In genomic region chr10:4081691-4082111, GRCh38 we compare ENCODE assay signal across 13 cellular contexts.
DNase-seq lines count a peak whose midpoint lies in the region; ATAC-seq, FAIRE-seq and TF ChIP-seq lines count a peak whose summit lies in the region.
"Had no signal": no experiment of that assay in that cellular context is flagged by ENCODE, and none has a peak within 500 bp of the region (broad histone marks: within the 10 kb centered on the region; RNA-seq: fewer than 3 reads in every experiment).

No MANE protein-coding gene starts in this region.

- 79% methylated on average over 5 of the region's 5 CpGs for WGBS in liver
- 16% methylated on average over 4 of the region's 5 CpGs for WGBS in HepG2 (ENCODE audit: low lambda C conversion rate)
- WGBS in gastroesophageal sphincter (ENCODE audit: low coverage in 1 of 2), 2 donors: 28 to 53% methylated on average over 4 to 5 of the region's 5 CpGs

- FAIRE-seq in HepG2 (lab: Jason Lieb, UNC): no peak

- no peaks in the 10 kb centered on the region for H3K79me2 ChIP-seq in HepG2 (ENCODE audit: insufficient read depth, low read length)

- TF ChIP-seq CTCF in liver (IDR thresholded peaks at IDR 0.05; ENCODE audit: low read depth, low read length, missing input control) (no peak), HepG2 (CRISPR knock-in tag; IDR thresholded peaks at IDR 0.05) (no peak), gastroesophageal sphincter (IDR thresholded peaks at IDR 0.05) (no peak), neutrophil (IDR thresholded peaks at IDR 0.05) (no peak), GM20000 (IDR thresholded peaks at IDR 0.05; ENCODE audit: extremely low read depth, missing control alignments) (no peak)

- H3K27me3 ChIP-seq in liver (ENCODE audit: control insufficient read depth in 4 of 4, insufficient read depth in 4 of 4, low read length in 3 of 4) (no peaks in the 10 kb centered on the region), HepG2 (ENCODE audit: control insufficient read depth in 1 of 2, insufficient read depth in 2 of 2, low read length in 2 of 2) (peaks cover 2 to 28% of the 10 kb centered on the region in 2 experiments; a peak in 3 of 5 replicates), gastroesophageal sphincter (no peaks in the 10 kb centered on the region), neutrophil (no peaks in the 10 kb centered on the region)

- H2AFZ ChIP-seq in HepG2 (ENCODE audit: low read length): no peak overlapping the region

- peaks cover 0 to 3% (median 0%) of the 10 kb centered on the region in 4 donors for H3K4me1 ChIP-seq in liver (ENCODE audit: control insufficient read depth in 4 of 4, insufficient read depth in 4 of 4, low read length in 3 of 4)
- H3K4me1 ChIP-seq in HepG2 (ENCODE audit: insufficient read depth, low read length): no peaks in the 10 kb centered on the region
- H3K4me1 ChIP-seq in gastroesophageal sphincter: peaks cover 6 to 35% (median 8%) of the 10 kb centered on the region in 3 donors
- H3K4me1 ChIP-seq in neutrophil (ENCODE audit: control insufficient read depth in 1 of 2, insufficient read depth in 1 of 2, low read depth in 1 of 2, low read length in 1 of 2): peaks cover 22 to 33% of the 10 kb centered on the region in 2 experiments

- peak in 1 of 2 donors; percentile 19 for TF ChIP-seq RAD21 in liver (IDR thresholded peaks at IDR 0.05)
- no peak for TF ChIP-seq RAD21 in HepG2 (CRISPR knock-in tag; IDR thresholded peaks at IDR 0.05)

- in situ Hi-C loops in HepG2 (cut with HindIII; ENCODE audit: extremely low pct_ligation_motif_present, low pct_unique_long_range_greater_than_20kb): no loop called here

- H3K4me3 ChIP-seq in liver (ENCODE audit: low read depth in 1 of 3, low read length in 3 of 3) (no peak overlapping the region), HepG2 (replicated peaks in 1 of 3; ENCODE audit: insufficient read depth in 1 of 3, low read depth in 2 of 3, low read length in 3 of 3) (no peak overlapping the region), gastroesophageal sphincter (no peak overlapping the region), neutrophil (ENCODE audit: low read depth in 1 of 2, low read length in 1 of 2) (no peak overlapping the region)

- no peak for TF ChIP-seq EP300 in HepG2 (IDR thresholded peaks at IDR 0.05; ENCODE audit: low read depth in 2 of 2, low read length in 2 of 2)
- TF ChIP-seq EP300 in HepG2 (CRISPR knock-in tag; IDR thresholded peaks at IDR 0.05; ENCODE audit: borderline replicate concordance): no peak
- no peak for TF ChIP-seq EP300 in gastroesophageal sphincter (IDR thresholded peaks at IDR 0.05)

- H3K4me2 ChIP-seq in HepG2 (ENCODE audit: low read depth, low read length): no peak overlapping the region

- CTCF ChIA-PET in HepG2 (lab: Yijun Ruan, JAX; ENCODE audit: low intra/inter-chr PET ratio, low total read pairs): no interaction called here

- no peak for DNase-seq in HepG2 (ENCODE audit: low spot score)
- DNase-seq in T1000 (lab: John Stamatoyannopoulos, UW): no peak
- no peak for DNase-seq in stimulated activated CD4-positive, alpha-beta T cell treated with anti-CD3 and anti-CD28 coated beads, Interleukin-2, amount 100 ng/mL, for 48 hours
- DNase-seq in GM20000 (ENCODE audit: low spot score): no peak
- no peak for DNase-seq in NOMO-1 treated with DMSO at 0.1 percent for 48 hours (lab: John Stamatoyannopoulos, UW; ENCODE audit: unreplicated experiment)
- DNase-seq: amniotic stem cell, erythroblast, GF-D8, NCI-H187 treated with DMSO at 0.1 percent for 48 hours, T-helper 2 cell had no signal

- TF ChIP-seq POLR2A in HepG2 (IDR thresholded peaks at IDR 0.05; ENCODE audit: insufficient read depth in 1 of 2, low read depth in 2 of 2, low read length in 2 of 2) (no peak), gastroesophageal sphincter (IDR thresholded peaks at IDR 0.05) (no peak)

- H3K9me3 ChIP-seq in liver (ENCODE audit: control insufficient read depth in 4 of 4, low read length in 3 of 4): no peaks in the 10 kb centered on the region
- H3K9me3 ChIP-seq in HepG2 (ENCODE audit: low read length): no peaks in the 10 kb centered on the region
- H3K9me3 ChIP-seq in gastroesophageal sphincter: no peaks in the 10 kb centered on the region
- no peaks in the 10 kb centered on the region for H3K9me3 ChIP-seq in neutrophil

- intact Hi-C loops in HepG2 (cut with micrococcal nuclease; ENCODE audit: unreplicated experiment): no loop called here

- H4K20me1 ChIP-seq in HepG2 (ENCODE audit: insufficient read depth, low read length): no peaks in the 10 kb centered on the region

- POLR2A ChIA-PET in HepG2 (lab: Yijun Ruan, JAX): no interaction called here

- ATAC-seq in HepG2 (no peak), gastroesophageal sphincter (peak; percentile 50)

- peak overlapping the region; percentile 39 to 52 for H3K27ac ChIP-seq in liver (ENCODE audit: low read depth in 1 of 2, low read length in 2 of 2)
- no peak overlapping the region for H3K27ac ChIP-seq in HepG2 (ENCODE audit: extremely low read length, insufficient read depth, low read length)
- peak overlapping the region in 3 of 4 donors; percentile 58 to 63 (median 60) for H3K27ac ChIP-seq in gastroesophageal sphincter
- peak overlapping the region; percentile 86 for H3K27ac ChIP-seq in neutrophil

- H3K36me3 ChIP-seq in liver (ENCODE audit: control insufficient read depth in 4 of 4, insufficient read depth in 3 of 4, low read depth in 1 of 4, low read length in 3 of 4) (no peaks in the 10 kb centered on the region), HepG2 (replicated peaks in 1 of 2; ENCODE audit: control insufficient read depth in 1 of 2, insufficient read depth in 2 of 2, low read length in 2 of 2) (no peaks in the 10 kb centered on the region), gastroesophageal sphincter (no peaks in the 10 kb centered on the region), neutrophil (no peaks in the 10 kb centered on the region)

- no peak overlapping the region for H3K9ac ChIP-seq in liver (ENCODE audit: low read depth in 1 of 2, low read length in 2 of 2)
- no peak overlapping the region for H3K9ac ChIP-seq in HepG2 (ENCODE audit: insufficient read depth, low read depth, low read length)

- BruUV-seq in HepG2 (replicated peaks; lab: Mats Ljungman, UMichigan): no TSS peak

TF ChIP-seq in liver, 16 proteins besides CTCF, POLR2A, EP300 and RAD21:
- TF ChIP-seq RXRA (IDR thresholded peaks at IDR 0.05) (no peak), ZBTB33 (IDR thresholded peaks at IDR 0.05) (no peak), SP1 (IDR thresholded peaks at IDR 0.05) (peak; percentile 18), TAF1 (conservative IDR thresholded peaks at IDR 0.05) (no peak), NR2F2 (IDR thresholded peaks at IDR 0.05) (peak; percentile 50), MAX (IDR thresholded peaks at IDR 0.05) (no peak)
- TF ChIP-seq, protein P1, sequence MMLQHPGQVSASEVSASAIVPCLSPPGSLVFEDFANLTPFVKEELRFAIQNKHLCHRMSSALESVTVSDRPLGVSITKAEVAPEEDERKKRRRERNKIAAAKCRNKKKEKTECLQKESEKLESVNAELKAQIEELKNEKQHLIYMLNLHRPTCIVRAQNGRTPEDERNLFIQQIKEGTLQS (IDR thresholded peaks at IDR 0.05): no peak

TF ChIP-seq in HepG2, 621 proteins besides CTCF, POLR2A, EP300 and RAD21 (continues in another document):
- TF ChIP-seq YEATS2 (CRISPR knock-in tag; IDR thresholded peaks at IDR 0.05; ENCODE audit: borderline replicate concordance) (no peak), ISX (CRISPR knock-in tag; conservative IDR thresholded peaks at IDR 0.05) (no peak)
- TF ChIP-seq, protein P2, sequence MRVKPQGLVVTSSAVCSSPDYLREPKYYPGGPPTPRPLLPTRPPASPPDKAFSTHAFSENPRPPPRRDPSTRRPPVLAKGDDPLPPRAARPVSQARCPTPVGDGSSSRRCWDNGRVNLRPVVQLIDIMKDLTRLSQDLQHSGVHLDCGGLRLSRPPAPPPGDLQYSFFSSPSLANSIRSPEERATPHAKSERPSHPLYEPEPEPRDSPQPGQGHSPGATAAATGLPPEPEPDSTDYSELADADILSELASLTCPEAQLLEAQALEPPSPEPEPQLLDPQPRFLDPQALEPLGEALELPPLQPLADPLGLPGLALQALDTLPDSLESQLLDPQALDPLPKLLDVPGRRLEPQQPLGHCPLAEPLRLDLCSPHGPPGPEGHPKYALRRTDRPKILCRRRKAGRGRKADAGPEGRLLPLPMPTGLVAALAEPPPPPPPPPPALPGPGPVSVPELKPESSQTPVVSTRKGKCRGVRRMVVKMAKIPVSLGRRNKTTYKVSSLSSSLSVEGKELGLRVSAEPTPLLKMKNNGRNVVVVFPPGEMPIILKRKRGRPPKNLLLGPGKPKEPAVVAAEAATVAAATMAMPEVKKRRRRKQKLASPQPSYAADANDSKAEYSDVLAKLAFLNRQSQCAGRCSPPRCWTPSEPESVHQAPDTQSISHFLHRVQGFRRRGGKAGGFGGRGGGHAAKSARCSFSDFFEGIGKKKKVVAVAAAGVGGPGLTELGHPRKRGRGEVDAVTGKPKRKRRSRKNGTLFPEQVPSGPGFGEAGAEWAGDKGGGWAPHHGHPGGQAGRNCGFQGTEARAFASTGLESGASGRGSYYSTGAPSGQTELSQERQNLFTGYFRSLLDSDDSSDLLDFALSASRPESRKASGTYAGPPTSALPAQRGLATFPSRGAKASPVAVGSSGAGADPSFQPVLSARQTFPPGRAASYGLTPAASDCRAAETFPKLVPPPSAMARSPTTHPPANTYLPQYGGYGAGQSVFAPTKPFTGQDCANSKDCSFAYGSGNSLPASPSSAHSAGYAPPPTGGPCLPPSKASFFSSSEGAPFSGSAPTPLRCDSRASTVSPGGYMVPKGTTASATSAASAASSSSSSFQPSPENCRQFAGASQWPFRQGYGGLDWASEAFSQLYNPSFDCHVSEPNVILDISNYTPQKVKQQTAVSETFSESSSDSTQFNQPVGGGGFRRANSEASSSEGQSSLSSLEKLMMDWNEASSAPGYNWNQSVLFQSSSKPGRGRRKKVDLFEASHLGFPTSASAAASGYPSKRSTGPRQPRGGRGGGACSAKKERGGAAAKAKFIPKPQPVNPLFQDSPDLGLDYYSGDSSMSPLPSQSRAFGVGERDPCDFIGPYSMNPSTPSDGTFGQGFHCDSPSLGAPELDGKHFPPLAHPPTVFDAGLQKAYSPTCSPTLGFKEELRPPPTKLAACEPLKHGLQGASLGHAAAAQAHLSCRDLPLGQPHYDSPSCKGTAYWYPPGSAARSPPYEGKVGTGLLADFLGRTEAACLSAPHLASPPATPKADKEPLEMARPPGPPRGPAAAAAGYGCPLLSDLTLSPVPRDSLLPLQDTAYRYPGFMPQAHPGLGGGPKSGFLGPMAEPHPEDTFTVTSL (CRISPR knock-in tag; IDR thresholded peaks at IDR 0.05; ENCODE audit: borderline replicate concordance): no peak
